In genomic region chr9:82424599-82424998, GRCh38 we compare ENCODE assay signal across 31 cellular contexts.
"Had no signal": no experiment of that assay in that cellular context is flagged by ENCODE, and none has a peak within 500 bp of the region (broad histone marks: within the 10 kb centered on the region; RNA-seq: fewer than 3 reads in every experiment).

No MANE protein-coding gene starts in this region.

- H3K36me3 Mint-ChIP-seq: activated naive CD8-positive, alpha-beta T cell had no signal

- H3K9me3 Mint-ChIP-seq: activated CD8-positive, alpha-beta T cell treated with anti-CD3 and anti-CD28 coated beads for 36 hours had no signal

- H3K4me3 Mint-ChIP-seq: activated B cell treated with CpG ODN at 0.5 μM for 24 hours; activated CD8-positive, alpha-beta T cell treated with anti-CD3 and anti-CD28 coated beads for 36 hours; activated naive CD8-positive, alpha-beta T cell; activated T-cell treated with anti-CD3 and anti-CD28 coated beads, Interleukin-2, amount 50 U/mL, for 4 hours; activated T-helper 17 cell treated with anti-CD3 and anti-CD28 coated beads, Interleukin-2, amount 50 U/mL, for 72 hours; central memory CD8-positive, alpha-beta T cell; effector memory CD8-positive, alpha-beta T cell; T-helper 17 cell; T-helper 2 cell treated with Interferon-gamma antibody and Interleukin-4, amounts not matched to agents 5 μg/mL and 100 μg/mL, for 36 hours had no signal

- H3K4me3 ChIP-seq: esophagus squamous epithelium, gastroesophageal sphincter had no signal

- H3K36me3 ChIP-seq: brain microvascular endothelial cell, esophagus squamous epithelium, gastroesophageal sphincter, WERI-Rb-1 had no signal

- ATAC-seq: activated CD4-positive, CD25-positive, alpha-beta regulatory T cell treated with anti-CD3 and anti-CD28 coated beads, Interleukin-2, amount 50 U/mL, for 24 hours; activated CD8-positive, alpha-beta T cell treated with anti-CD3 and anti-CD28 coated beads for 36 hours; activated T-cell treated with anti-CD3 and anti-CD28 coated beads, Interleukin-2, amount 50 U/mL, for 4 hours; activated T-helper 17 cell treated with anti-CD3 and anti-CD28 coated beads, Interleukin-2, amount 50 U/mL, for 72 hours; effector memory CD8-positive, alpha-beta T cell; gastroesophageal sphincter; T-helper 17 cell had no signal

- H3K4me1 Mint-ChIP-seq: activated B cell treated with CpG ODN at 0.5 μM for 24 hours; activated T-helper 17 cell treated with anti-CD3 and anti-CD28 coated beads, Interleukin-2, amount 50 U/mL, for 72 hours; central memory CD8-positive, alpha-beta T cell; T-helper 17 cell had no signal

- H3K27ac Mint-ChIP-seq: activated B cell treated with CpG ODN at 0.5 μM for 24 hours; activated CD8-positive, alpha-beta T cell treated with anti-CD3 and anti-CD28 coated beads for 36 hours; activated naive CD8-positive, alpha-beta T cell; activated T-helper 17 cell treated with anti-CD3 and anti-CD28 coated beads, Interleukin-2, amount 50 U/mL, for 72 hours; effector memory CD8-positive, alpha-beta T cell; T-helper 17 cell; T-helper 2 cell treated with Interferon-gamma antibody and Interleukin-4, amounts not matched to agents 5 μg/mL and 100 μg/mL, for 36 hours had no signal

- H3K4me1 ChIP-seq: esophagus squamous epithelium had no signal

- H3K9me3 ChIP-seq: esophagus squamous epithelium, gastroesophageal sphincter had no signal

- H3K27me3 Mint-ChIP-seq: activated B cell treated with CpG ODN at 0.5 μM for 24 hours; activated CD8-positive, alpha-beta T cell treated with anti-CD3 and anti-CD28 coated beads for 36 hours; activated naive CD8-positive, alpha-beta T cell; activated T-helper 17 cell treated with anti-CD3 and anti-CD28 coated beads, Interleukin-2, amount 50 U/mL, for 72 hours; central memory CD8-positive, alpha-beta T cell; effector memory CD8-positive, alpha-beta T cell; T-helper 17 cell had no signal

- H3K27me3 ChIP-seq: brain microvascular endothelial cell, esophagus squamous epithelium, gastroesophageal sphincter had no signal

- DNase-seq: activated B cell treated with CpG ODN at 0.5 μM for 24 hours; activated CD4-positive, alpha-beta T cell treated with anti-CD3 and anti-CD28 coated beads for 48 hours; activated CD4-positive, alpha-beta T cell treated with anti-CD3 and anti-CD28 coated beads, Interleukin-2, amount 50 U/mL, for 1 hour; activated CD4-positive, alpha-beta T cell treated with anti-CD3 and anti-CD28 coated beads, Interleukin-2, amount 50 U/mL, for 48 hours; activated CD8-positive, alpha-beta memory T cell treated with anti-CD3 and anti-CD28 coated beads for 24 hours; activated CD8-positive, alpha-beta T cell treated with anti-CD3 and anti-CD28 coated beads for 36 hours; activated effector memory CD4-positive, alpha-beta T cell treated with Interleukin-2 at 50 U/mL for 16 hours; activated gamma-delta T cell treated with Interleukin-2 at 50 U/mL for 16 hours; activated naive CD4-positive, alpha-beta T cell treated with anti-CD3 and anti-CD28 coated beads, Interleukin-2, amount 50 U/mL, for 16 hours; activated naive CD4-positive, alpha-beta T cell treated with Interleukin-2 at 50 U/mL for 16 hours; activated T-cell treated with anti-CD3 and anti-CD28 coated beads, Interleukin-2, amount 50 U/mL, for 4 hours; amniotic stem cell; anterior cingulate cortex; brain microvascular endothelial cell; cortex of kidney; dermis blood vessel endothelial cell; effector CD4-positive, alpha-beta T cell; effector memory CD8-positive, alpha-beta T cell; erythroblast; esophagus squamous epithelium; foreskin melanocyte; T-helper 1 cell; T-helper 17 cell; T1000; WERI-Rb-1 had no signal

- H3K27ac ChIP-seq: brain microvascular endothelial cell, esophagus squamous epithelium, gastroesophageal sphincter, WERI-Rb-1 had no signal
